ENCODE assay signal across 14 cellular contexts in genomic region chr4:162634390-162634789, GRCh38.
DNase-seq lines count a peak whose midpoint lies in the region; ATAC-seq and TF ChIP-seq lines count a peak whose summit lies in the region.
"Had no signal": no experiment of that assay in that cellular context is flagged by ENCODE, and none has a peak within 500 bp of the region (broad histone marks: within the 10 kb centered on the region; RNA-seq: fewer than 3 reads in every experiment).

No MANE protein-coding gene starts in this region.

- no peak for ATAC-seq in HG03442 (IDR thresholded peaks at IDR 0.05; ENCODE audit: unreplicated experiment)

- H3K36me3 Mint-ChIP-seq in HFFc6 (ENCODE audit: low read depth) = no peaks in the 10 kb centered on the region
- no peaks in the 10 kb centered on the region for H3K36me3 Mint-ChIP-seq in glutamatergic neuron (ENCODE audit: unreplicated experiment)
- H3K36me3 Mint-ChIP-seq in progenitor cell of endocrine pancreas (ENCODE audit: insufficient read depth) = no peaks in the 10 kb centered on the region

- H3K27ac Mint-ChIP-seq in HFFc6 (no peak overlapping the region), glutamatergic neuron (ENCODE audit: unreplicated experiment) (no peak overlapping the region), progenitor cell of endocrine pancreas (no peak overlapping the region)
- H3K27ac Mint-ChIP-seq: CD4-positive, alpha-beta T cell had no signal

- peak; percentile 30; the same call in 1 of the 2 replicates for TF ChIP-seq CTCF in HFFc6 (IDR thresholded peaks at IDR 0.05)
- peak; percentile 35 for TF ChIP-seq CTCF in glutamatergic neuron (IDR thresholded peaks at IDR 0.05; ENCODE audit: partially characterized antibody, unreplicated experiment)
- TF ChIP-seq CTCF in progenitor cell of endocrine pancreas (IDR thresholded peaks at IDR 0.05; ENCODE audit: unreplicated experiment) = peak; percentile 39

- H3K9me3 Mint-ChIP-seq in HFFc6 (peaks cover 32% of the 10 kb centered on the region), glutamatergic neuron (ENCODE audit: unreplicated experiment) (no peaks in the 10 kb centered on the region), progenitor cell of endocrine pancreas (ENCODE audit: low read depth) (no peaks in the 10 kb centered on the region)

- no peak for DNase-seq in HFFc6
- DNase-seq in glutamatergic neuron = no peak
- no peak for DNase-seq in progenitor cell of endocrine pancreas (ENCODE audit: low spot score, unreplicated experiment)
- no peak for DNase-seq in islet precursor cell
- no peak for DNase-seq in activated effector memory CD4-positive, alpha-beta T cell treated with Interleukin-2 at 50 U/mL for 16 hours
- no peak for DNase-seq in activated effector memory CD4-positive, alpha-beta T cell treated with anti-CD3 and anti-CD28 coated beads, Interleukin-2, amount 50 U/mL, for 16 hours
- DNase-seq: ACHN; AML-193; Caco-2; CD4-positive, alpha-beta T cell; DMS79; GDM1; GM23248 had no signal

- H3K4me3 Mint-ChIP-seq in HFFc6 = no peak overlapping the region
- no peak overlapping the region for H3K4me3 Mint-ChIP-seq in glutamatergic neuron (ENCODE audit: unreplicated experiment)
- no peak overlapping the region for H3K4me3 Mint-ChIP-seq in progenitor cell of endocrine pancreas (ENCODE audit: low read depth)
- H3K4me3 Mint-ChIP-seq: CD4-positive, alpha-beta T cell had no signal

- no peaks in the 10 kb centered on the region for H3K27me3 Mint-ChIP-seq in HFFc6 (ENCODE audit: insufficient read depth)
- H3K27me3 Mint-ChIP-seq in glutamatergic neuron (ENCODE audit: unreplicated experiment) = no peaks in the 10 kb centered on the region
- no peaks in the 10 kb centered on the region for H3K27me3 Mint-ChIP-seq in progenitor cell of endocrine pancreas
- H3K27me3 Mint-ChIP-seq: CD4-positive, alpha-beta T cell had no signal

- H3K4me1 Mint-ChIP-seq in HFFc6 (ENCODE audit: low read depth) (no peaks in the 10 kb centered on the region), glutamatergic neuron (ENCODE audit: low read depth, unreplicated experiment) (no peaks in the 10 kb centered on the region), progenitor cell of endocrine pancreas (ENCODE audit: low read depth) (no peaks in the 10 kb centered on the region)
